17 cellular contexts compared by ENCODE assay signal in the genomic region with DNA sequence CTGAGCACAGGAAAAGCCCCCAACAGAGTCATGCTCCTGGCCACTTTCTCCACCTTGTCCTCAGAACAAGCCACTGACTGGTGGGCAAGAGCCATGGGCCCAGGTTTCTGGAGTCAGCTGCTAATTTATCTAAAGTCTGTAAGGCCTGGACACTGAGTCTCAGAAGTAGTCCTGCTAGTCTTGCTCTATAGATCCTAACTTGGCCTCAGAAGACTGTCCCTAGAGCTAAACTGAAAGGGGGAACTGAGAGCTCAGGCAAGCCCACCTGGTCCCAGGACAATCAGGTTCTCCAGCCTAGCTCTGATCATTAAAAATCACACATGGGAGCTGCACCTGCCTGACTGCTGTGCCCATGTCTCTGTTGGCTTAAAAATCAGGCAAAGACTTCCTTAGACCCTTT.
DNase-seq lines count a peak whose midpoint lies in the region; ATAC-seq, FAIRE-seq and TF ChIP-seq lines count a peak whose summit lies in the region.
"Had no signal": no experiment of that assay in that cellular context is flagged by ENCODE, and none has a peak within 500 bp of the region (broad histone marks: within the 10 kb centered on the region; RNA-seq: fewer than 3 reads in every experiment).

No MANE protein-coding gene starts in this region.

- H3K9me3 ChIP-seq in A549 = peaks cover 19% of the 10 kb centered on the region; the same call in 2 of the 3 replicates
- no peaks in the 10 kb centered on the region for H3K9me3 ChIP-seq in MM.1S (replicated peaks; ENCODE audit: insufficient read depth, low read length)
- peaks cover 4% of the 10 kb centered on the region; the same call in 2 of the 3 replicates for H3K9me3 ChIP-seq in GM12878 (replicated peaks; ENCODE audit: control insufficient read depth, insufficient read depth, low read length)

- FAIRE-seq in A549 (lab: Jason Lieb, UNC) = no peak
- no peak for FAIRE-seq in GM12878 (lab: Jason Lieb, UNC)
- FAIRE-seq: G401.6, H54, HTR-8/SVneo, K562 had no signal

- no peak for TF ChIP-seq POLR2A in A549 (IDR thresholded peaks at IDR 0.05; ENCODE audit: low read length)
- TF ChIP-seq POLR2A in GM12878 (IDR thresholded peaks at IDR 0.05; ENCODE audit: low read depth, low read length) = no peak

- H2AFZ ChIP-seq in MM.1S (ENCODE audit: low read length) = no peak overlapping the region
- H2AFZ ChIP-seq in GM12878 (ENCODE audit: control insufficient read depth, low read depth, low read length) = no peak overlapping the region
- H2AFZ ChIP-seq: GM23338 had no signal

- peaks cover 68% of the 10 kb centered on the region for H3K4me1 ChIP-seq in A549
- H3K4me1 ChIP-seq in MM.1S (ENCODE audit: low read length) = peaks cover 31% of the 10 kb centered on the region
- peaks cover 6% of the 10 kb centered on the region for H3K4me1 ChIP-seq in GM12878 (ENCODE audit: control insufficient read depth, insufficient read depth, low read length)

- H3K79me2 ChIP-seq in MM.1S (ENCODE audit: low read length) = peaks cover 12% of the 10 kb centered on the region
- no peaks in the 10 kb centered on the region for H3K79me2 ChIP-seq in GM12878 (ENCODE audit: control insufficient read depth, insufficient read depth, low read length)

- no peak overlapping the region for H3K4me3 ChIP-seq in A549
- H3K4me3 ChIP-seq in MM.1S (ENCODE audit: low read length) = no peak overlapping the region
- no peak overlapping the region for H3K4me3 ChIP-seq in GM12878
- H3K4me3 ChIP-seq: BLaER1 treated with 17β-estradiol and CSF1 and Interleukin-3, amounts not matched to agents 10 nM and 100 nM; GM23338; K562 had no signal

- SMC1A ChIA-PET in GM12878 (lab: Charles Lee; ENCODE audit: uncharacterized antibody, unreplicated experiment) = interaction anchor here (1.0 to 1.9 kb wide), 4 partner anchors 9 to 18 kb away, joined by 4 to 10 read pairs (median 7); no protein-coding TSS in a partner anchor

- ATAC-seq in A549 (no peak), GM12878 (peak; percentile 7; the same call in 2 of the 3 replicates), GM21723 (IDR thresholded peaks at IDR 0.05; ENCODE audit: unreplicated experiment) (no peak), GM18868 (IDR thresholded peaks at IDR 0.05; ENCODE audit: unreplicated experiment) (no peak)
- ATAC-seq: CD8-positive, alpha-beta T cell; GM23338; K562 had no signal

- H3K9me2 ChIP-seq in MM.1S (replicated peaks; ENCODE audit: insufficient read depth, low read length) = no peaks in the 10 kb centered on the region

- no TSS peak for BruUV-seq in GM12878 (replicated peaks; lab: Mats Ljungman, UMichigan)

- TF ChIP-seq EP300 in A549 (IDR thresholded peaks at IDR 0.05) = no peak
- no peak for TF ChIP-seq EP300 in GM12878 (IDR thresholded peaks at IDR 0.05; ENCODE audit: borderline replicate concordance in 1 of 2, control insufficient read depth in 1 of 2, low read depth in 2 of 2, low read length in 2 of 2)

- peaks cover 26% of the 10 kb centered on the region for H3F3A ChIP-seq in MM.1S (ENCODE audit: insufficient read depth, low read length)

- RAD21 ChIA-PET in GM12878 (lab: Charles Lee; ENCODE audit: unreplicated experiment) = interaction anchor here (0.7 to 1.2 kb wide), 4 partner anchors 9 to 121 kb away, joined by 3 to 7 read pairs (median 3); no protein-coding TSS in a partner anchor

- DNase-seq in A549 (ENCODE audit: low read depth in 1 of 2, low spot score in 1 of 2) = no peak
- no peak for DNase-seq in MM.1S
- DNase-seq in GM12878 (ENCODE audit: low read depth, low spot score) = no peak
- no peak for DNase-seq in NCI-H1417 treated with DMSO at 0.1 percent for 48 hours (lab: John Stamatoyannopoulos, UW)
- DNase-seq: Calu3; CD8-positive, alpha-beta T cell; HCEC 1CT; IMR-90 had no signal

- H3K9ac ChIP-seq in MM.1S (ENCODE audit: low read length) (no peak overlapping the region), GM12878 (ENCODE audit: control insufficient read depth, insufficient read depth, low read length) (no peak overlapping the region)
- H3K9ac ChIP-seq: BLaER1 treated with 17β-estradiol and CSF1 and Interleukin-3, amounts not matched to agents 10 nM and 100 nM had no signal

- in situ Hi-C loops in GM12878 (cut with MboI) = no loop called here

- no peaks in the 10 kb centered on the region for H3K36me3 ChIP-seq in MM.1S (replicated peaks; ENCODE audit: insufficient read depth, low read length)
- no peaks in the 10 kb centered on the region for H3K36me3 ChIP-seq in GM12878 (ENCODE audit: control insufficient read depth in 2 of 2, insufficient read depth in 2 of 2, low read length in 1 of 2)
- H3K36me3 ChIP-seq: BLaER1 treated with 17β-estradiol and CSF1 and Interleukin-3, amounts not matched to agents 10 nM and 100 nM had no signal

- no peak overlapping the region for H3K4me2 ChIP-seq in A549
- H3K4me2 ChIP-seq in MM.1S (ENCODE audit: low read depth, low read length) = no peak overlapping the region
- H3K4me2 ChIP-seq in GM12878 (ENCODE audit: control insufficient read depth, insufficient read depth) = no peak overlapping the region
- H3K4me2 ChIP-seq: GM23338 had no signal

- H3K27me3 ChIP-seq in MM.1S (replicated peaks; ENCODE audit: insufficient read depth, low read length) = no peaks in the 10 kb centered on the region
- no peaks in the 10 kb centered on the region for H3K27me3 ChIP-seq in GM12878 (replicated peaks in 1 of 2; ENCODE audit: control insufficient read depth in 2 of 2, insufficient read depth in 2 of 2, low read length in 1 of 2)
- H3K27me3 ChIP-seq: BLaER1 treated with 17β-estradiol and CSF1 and Interleukin-3, amounts not matched to agents 10 nM and 100 nM had no signal

- CTCF ChIA-PET in A549 (lab: Yijun Ruan, JAX) (interaction anchor here (0.7 to 1.5 kb wide), 5 partner anchors 15 to 119 kb away, joined by 3 to 6 read pairs (median 3); no protein-coding TSS in a partner anchor), GM12878 (lab: Yijun Ruan, JAX) (interaction anchor here (0.7 to 1.5 kb wide), 4 partner anchors 11 to 119 kb away, joined by 4 to 5 read pairs (median 4); no protein-coding TSS in a partner anchor)

- TF ChIP-seq CTCF in 22Rv1 (IDR thresholded peaks at IDR 0.05) = no peak
- no peak for TF ChIP-seq CTCF in A549 (IDR thresholded peaks at IDR 0.05)
- TF ChIP-seq CTCF in MM.1S (IDR thresholded peaks at IDR 0.05; ENCODE audit: low read length) = no peak
- no peak for TF ChIP-seq CTCF in GM12878 (IDR thresholded peaks at IDR 0.05 in 2 of 3, conservative IDR thresholded peaks at IDR 0.05 in 1 of 3; ENCODE audit: control insufficient read depth in 2 of 3, extremely low read depth in 1 of 3, insufficient read depth in 1 of 3, low read depth in 3 of 3, low read length in 3 of 3)

- POLR2A ChIA-PET in A549 (lab: Yijun Ruan, JAX) (interaction anchor here (1.0 kb wide), 1 partner anchor 14 kb away, joined by 5 read pairs; no protein-coding TSS in a partner anchor), GM12878 (lab: Charles Lee) (interaction anchor here (0.6 to 1.2 kb wide), 2 partner anchors 11 to 13 kb away, joined by 3 to 6 read pairs; no protein-coding TSS in a partner anchor)

- no peaks in the 10 kb centered on the region for H4K20me1 ChIP-seq in MM.1S (ENCODE audit: insufficient read depth, low read length)
- H4K20me1 ChIP-seq in GM12878 (ENCODE audit: control insufficient read depth, insufficient read depth) = no peaks in the 10 kb centered on the region
- H4K20me1 ChIP-seq: BLaER1 treated with 17β-estradiol and CSF1 and Interleukin-3, amounts not matched to agents 10 nM and 100 nM had no signal

- H3K27ac ChIP-seq in 22Rv1 (0 out of 2 replicates have a peak overlapping the region, but pooled peaks have one; percentile 27), A549 (peak overlapping the region; percentile 34 to 90; a peak in 5 of 6 replicates), MM.1S (ENCODE audit: low read length) (peak overlapping the region; percentile 17; the same call in 1 of the 2 replicates), GM12878 (ENCODE audit: control insufficient read depth, insufficient read depth) (no peak overlapping the region)
- H3K27ac ChIP-seq: BLaER1 treated with 17β-estradiol and CSF1 and Interleukin-3, amounts not matched to agents 10 nM and 100 nM had no signal

- intact Hi-C loops in GM12878 (cut with micrococcal nuclease; ENCODE audit: unreplicated experiment) = no loop called here

- TF ChIP-seq RAD21 in A549 (conservative IDR thresholded peaks at IDR 0.05 in 1 of 2, IDR thresholded peaks at IDR 0.05 in 1 of 2) = no peak
- TF ChIP-seq RAD21 in GM12878 (IDR thresholded peaks at IDR 0.05; ENCODE audit: insufficient read depth, low read depth, low read length) = no peak

TF ChIP-seq in A549, 52 proteins besides CTCF, POLR2A, EP300 and RAD21:
- TF ChIP-seq, protein P1, sequence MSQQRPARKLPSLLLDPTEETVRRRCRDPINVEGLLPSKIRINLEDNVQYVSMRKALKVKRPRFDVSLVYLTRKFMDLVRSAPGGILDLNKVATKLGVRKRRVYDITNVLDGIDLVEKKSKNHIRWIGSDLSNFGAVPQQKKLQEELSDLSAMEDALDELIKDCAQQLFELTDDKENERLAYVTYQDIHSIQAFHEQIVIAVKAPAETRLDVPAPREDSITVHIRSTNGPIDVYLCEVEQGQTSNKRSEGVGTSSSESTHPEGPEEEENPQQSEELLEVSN (IDR thresholded peaks at IDR 0.05; ENCODE audit: borderline replicate concordance, low read depth) = no peak
- TF ChIP-seq TP53 (CRISPR knock-in tag; IDR thresholded peaks at IDR 0.05) (no peak), HEYL (CRISPR knock-in tag; IDR thresholded peaks at IDR 0.05) (no peak), HDAC2 (IDR thresholded peaks at IDR 0.05) (no peak), ZSCAN20 (CRISPR knock-in tag; IDR thresholded peaks at IDR 0.05) (no peak)

TF ChIP-seq in GM12878, 131 proteins besides CTCF, POLR2A, EP300 and RAD21 (continues in another document):
- no peak for TF ChIP-seq SREBF1 (IDR thresholded peaks at IDR 0.05; ENCODE audit: low read length)
- TF ChIP-seq SUPT20H (IDR thresholded peaks at IDR 0.05; ENCODE audit: borderline replicate concordance, control insufficient read depth, low read depth, low read length) = no peak
- TF ChIP-seq, protein P2, sequence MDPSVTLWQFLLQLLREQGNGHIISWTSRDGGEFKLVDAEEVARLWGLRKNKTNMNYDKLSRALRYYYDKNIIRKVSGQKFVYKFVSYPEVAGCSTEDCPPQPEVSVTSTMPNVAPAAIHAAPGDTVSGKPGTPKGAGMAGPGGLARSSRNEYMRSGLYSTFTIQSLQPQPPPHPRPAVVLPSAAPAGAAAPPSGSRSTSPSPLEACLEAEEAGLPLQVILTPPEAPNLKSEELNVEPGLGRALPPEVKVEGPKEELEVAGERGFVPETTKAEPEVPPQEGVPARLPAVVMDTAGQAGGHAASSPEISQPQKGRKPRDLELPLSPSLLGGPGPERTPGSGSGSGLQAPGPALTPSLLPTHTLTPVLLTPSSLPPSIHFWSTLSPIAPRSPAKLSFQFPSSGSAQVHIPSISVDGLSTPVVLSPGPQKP (IDR thresholded peaks at IDR 0.05; ENCODE audit: low read depth, low read length) = no peak
- TF ChIP-seq NFIC (IDR thresholded peaks at IDR 0.05; ENCODE audit: low read depth, low read length) = no peak
